Comparison of ENCODE assay signal across 16 cellular contexts in the genomic region with DNA sequence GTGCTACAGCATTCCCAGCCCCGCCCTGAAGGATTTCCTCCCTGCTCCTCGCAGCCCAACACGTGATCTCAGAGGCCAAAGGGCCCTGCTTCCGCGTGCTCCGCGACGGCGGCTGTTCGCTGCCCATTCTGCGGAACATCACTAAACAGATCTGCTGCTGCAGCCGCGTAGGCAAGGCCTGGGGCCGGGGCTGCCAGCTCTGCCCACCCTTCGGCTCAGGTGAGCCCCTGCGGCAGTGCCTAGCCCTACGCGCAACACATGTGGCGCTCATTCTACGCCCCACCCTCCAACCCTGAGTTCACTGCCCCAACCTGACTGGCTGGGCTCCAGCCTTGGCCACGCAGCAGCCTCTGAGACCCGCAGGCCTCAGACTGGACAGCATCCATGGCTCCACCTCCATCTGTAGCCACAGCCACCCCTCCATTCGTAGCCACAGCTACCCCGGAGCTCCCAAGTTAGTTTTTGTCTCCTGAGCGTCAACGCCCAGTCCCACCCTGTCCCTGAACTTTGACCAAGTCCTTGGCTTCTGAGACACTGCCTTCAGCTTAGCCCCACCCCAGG. TPM values are rescaled to one million over a fixed set of nuclear protein-coding genes. Genes with fewer than 3 reads are reported as not detected.
DNase-seq lines count a peak whose midpoint lies in the region; ATAC-seq, FAIRE-seq and TF ChIP-seq lines count a peak whose summit lies in the region.
"Had no signal": no experiment of that assay in that cellular context is flagged by ENCODE, and none has a peak within 500 bp of the region (broad histone marks: within the 10 kb centered on the region; RNA-seq: fewer than 3 reads in every experiment).

No MANE protein-coding gene starts in this region.

- H4K91ac ChIP-seq in mesenchymal stem cell (ENCODE audit: low read length) = peak overlapping the region; percentile 23

- no peak overlapping the region for H3K4me2 ChIP-seq in HepG2 (ENCODE audit: low read depth, low read length)
- no peak overlapping the region for H3K4me2 ChIP-seq in mesenchymal stem cell (ENCODE audit: low read length, poor library complexity, severe bottlenecking)

- no peak for TF ChIP-seq CTCF in HepG2 (CRISPR knock-in tag; IDR thresholded peaks at IDR 0.05)
- no peak for TF ChIP-seq CTCF in right lobe of liver (IDR thresholded peaks at IDR 0.05)
- TF ChIP-seq CTCF in transverse colon (IDR thresholded peaks at IDR 0.05) = no peak
- no peak for TF ChIP-seq CTCF in glutamatergic neuron (IDR thresholded peaks at IDR 0.05; ENCODE audit: partially characterized antibody, unreplicated experiment)
- no peak for TF ChIP-seq CTCF in upper lobe of right lung (IDR thresholded peaks at IDR 0.05)

- CTCF ChIA-PET in HepG2 (lab: Yijun Ruan, JAX; ENCODE audit: low intra/inter-chr PET ratio, low total read pairs) = no interaction called here

- H2BK12ac ChIP-seq in mesenchymal stem cell (ENCODE audit: low read length in 2 of 2) = no peak overlapping the region

- no peak for TF ChIP-seq RAD21 in HepG2 (CRISPR knock-in tag; IDR thresholded peaks at IDR 0.05)

- H3K27me3 ChIP-seq in HepG2 (ENCODE audit: control insufficient read depth in 1 of 2, insufficient read depth in 2 of 2, low read length in 2 of 2) (peaks cover 2 to 67% of the 10 kb centered on the region in 2 experiments), right lobe of liver (peaks cover 0 to 3% of the 10 kb centered on the region in 2 donors), mesenchymal stem cell (ENCODE audit: control insufficient read depth in 1 of 2, insufficient read depth in 1 of 2, low read length in 2 of 2) (peaks cover 10 to 18% of the 10 kb centered on the region in 2 experiments), transverse colon (no peaks in the 10 kb centered on the region), upper lobe of right lung (peaks cover 2% of the 10 kb centered on the region)
- H3K27me3 ChIP-seq: BLaER1, uterus had no signal

- peaks cover 43% of the 10 kb centered on the region for H3K4me1 Mint-ChIP-seq in activated naive CD8-positive, alpha-beta T cell treated with anti-CD3 and anti-CD28 coated beads, Interleukin-2, amount 10 ng/mL, durations not matched to agents 7 days and 5 days
- H3K4me1 Mint-ChIP-seq in glutamatergic neuron (ENCODE audit: low read depth, unreplicated experiment) = peaks cover 11% of the 10 kb centered on the region

- no peak overlapping the region for H3K4ac ChIP-seq in mesenchymal stem cell (ENCODE audit: low read depth in 1 of 2, low read length in 2 of 2)

- POLR2A ChIA-PET in HepG2 (lab: Yijun Ruan, JAX) = no interaction called here
- POLR2A ChIA-PET in activated naive CD8-positive, alpha-beta T cell treated with anti-CD3 and anti-CD28 coated beads, Interleukin-2, amount 10 ng/mL, durations not matched to agents 7 days and 5 days (lab: Charles Lee) = no interaction called here

- H2BK120ac ChIP-seq in mesenchymal stem cell (ENCODE audit: low read depth, low read length) = no peak overlapping the region

- H3K9ac ChIP-seq in HepG2 (ENCODE audit: insufficient read depth, low read depth, low read length) (no peak overlapping the region), mesenchymal stem cell (ENCODE audit: low read length) (no peak overlapping the region)
- H3K9ac ChIP-seq: BLaER1 had no signal

- ATAC-seq in HepG2 (no peak), right lobe of liver (no peak), upper lobe of right lung (no peak), GM21825 (IDR thresholded peaks at IDR 0.05; ENCODE audit: unreplicated experiment) (no peak)
- ATAC-seq in activated naive CD8-positive, alpha-beta T cell treated with anti-CD3 and anti-CD28 coated beads, Interleukin-2, amount 10 ng/mL, durations not matched to agents 7 days and 5 days (ENCODE audit: low read depth) = no peak

- no peak overlapping the region for H2AK5ac ChIP-seq in mesenchymal stem cell (ENCODE audit: low read length, severe bottlenecking)

- no peaks in the 10 kb centered on the region for H3K9me3 Mint-ChIP-seq in activated naive CD8-positive, alpha-beta T cell treated with anti-CD3 and anti-CD28 coated beads, Interleukin-2, amount 10 ng/mL, durations not matched to agents 7 days and 5 days
- peaks cover 10% of the 10 kb centered on the region for H3K9me3 Mint-ChIP-seq in glutamatergic neuron (ENCODE audit: unreplicated experiment)

- H3K23ac ChIP-seq in mesenchymal stem cell (ENCODE audit: low read length in 2 of 2) = no peak overlapping the region

- H3K9me3 ChIP-seq in HepG2 (ENCODE audit: low read length) (no peaks in the 10 kb centered on the region), right lobe of liver (no peaks in the 10 kb centered on the region), mesenchymal stem cell (ENCODE audit: control insufficient read depth, low read length) (no peaks in the 10 kb centered on the region), transverse colon (no peaks in the 10 kb centered on the region), upper lobe of right lung (no peaks in the 10 kb centered on the region)
- H3K9me3 ChIP-seq: BLaER1, uterus had no signal

- no peak overlapping the region for H4K8ac ChIP-seq in mesenchymal stem cell (ENCODE audit: low read length)

- no peak overlapping the region for H3K4me3 ChIP-seq in HepG2 (replicated peaks in 1 of 3; ENCODE audit: insufficient read depth in 1 of 3, low read depth in 2 of 3, low read length in 3 of 3)
- H3K4me3 ChIP-seq in right lobe of liver = no peak overlapping the region
- no peak overlapping the region for H3K4me3 ChIP-seq in mesenchymal stem cell (ENCODE audit: insufficient read depth in 1 of 2, low read depth in 1 of 2, low read length in 2 of 2)
- H3K4me3 ChIP-seq in transverse colon = no peak overlapping the region
- no peak overlapping the region for H3K4me3 ChIP-seq in upper lobe of right lung
- H3K4me3 ChIP-seq: uterus had no signal

- H3K14ac ChIP-seq in mesenchymal stem cell (ENCODE audit: low read length in 2 of 2) = no peak overlapping the region

- WGBS in HepG2 (ENCODE audit: low lambda C conversion rate) = 6% methylated on average over 9 of the region's 26 CpGs
- 70% methylated on average over 3 of the region's 26 CpGs for WGBS in right lobe of liver (ENCODE audit: insufficient coverage, low coverage, low lambda C conversion rate, missing lambda C conversion rate)
- WGBS in mesenchymal stem cell = 75% methylated on average over 26 of the region's 26 CpGs
- 40 to 55% methylated on average over 2 to 26 of the region's 26 CpGs for WGBS in transverse colon (ENCODE audit: low coverage in 1 of 2), 2 donors

- peaks cover 75% of the 10 kb centered on the region for H3K4me1 ChIP-seq in HepG2 (ENCODE audit: insufficient read depth, low read length)
- peaks cover 0 to 32% (median 0%) of the 10 kb centered on the region in 4 donors for H3K4me1 ChIP-seq in right lobe of liver
- peaks cover 36% of the 10 kb centered on the region for H3K4me1 ChIP-seq in mesenchymal stem cell (ENCODE audit: control insufficient read depth, insufficient read depth, low read depth, low read length)
- peaks cover 42 to 89% (median 83%) of the 10 kb centered on the region in 4 donors for H3K4me1 ChIP-seq in transverse colon
- H3K4me1 ChIP-seq in upper lobe of right lung = peaks cover 52% of the 10 kb centered on the region

- TF ChIP-seq POLR2A in HepG2 (IDR thresholded peaks at IDR 0.05; ENCODE audit: insufficient read depth in 1 of 2, low read depth in 2 of 2, low read length in 2 of 2) = no peak
- no peak for TF ChIP-seq POLR2A in right lobe of liver (IDR thresholded peaks at IDR 0.05)
- TF ChIP-seq POLR2A in transverse colon (IDR thresholded peaks at IDR 0.05) = no peak

- H2AFZ ChIP-seq in HepG2 (ENCODE audit: low read length) (no peak overlapping the region), mesenchymal stem cell (ENCODE audit: low read depth, low read length) (no peak overlapping the region)

- no peaks in the 10 kb centered on the region for H4K20me1 ChIP-seq in HepG2 (ENCODE audit: insufficient read depth, low read length)

- no peak overlapping the region for H3K27ac ChIP-seq in HepG2 (ENCODE audit: extremely low read length, insufficient read depth, low read length)
- H3K27ac ChIP-seq in right lobe of liver = no peak overlapping the region
- H3K27ac ChIP-seq in mesenchymal stem cell (ENCODE audit: low read length, poor library complexity, severe bottlenecking) = no peak overlapping the region
- H3K27ac ChIP-seq in transverse colon = peak overlapping the region; percentile 90 to 96 (median 91)
- H3K27ac ChIP-seq in upper lobe of right lung = no peak overlapping the region
- H3K27ac ChIP-seq: BLaER1 had no signal

- no peaks in the 10 kb centered on the region for H3K79me1 ChIP-seq in mesenchymal stem cell (replicated peaks; ENCODE audit: low read length, poor library complexity, severe bottlenecking)

- DNase-seq in HepG2 (ENCODE audit: low spot score) (no peak), right lobe of liver (no peak), mesenchymal stem cell (no peak), transverse colon (peak; percentile 84), glutamatergic neuron (no peak), upper lobe of right lung (no peak)
- DNase-seq in activated naive CD8-positive, alpha-beta T cell treated with anti-CD3 and anti-CD28 coated beads, Interleukin-2, amount 10 ng/mL, durations not matched to agents 7 days and 5 days = no peak
- DNase-seq: activated T-cell treated with anti-CD3 and anti-CD28 coated beads, Interleukin-2, amount 50 U/mL, for 48 hours; cerebellar nuclear complex; foreskin fibroblast; NCI-H1436 treated with DMSO at 0.1 percent for 48 hours; NK-92 treated with Interleukin-12 subunit alpha and Interleukin-12 subunit beta, amount 100 ng/mL, for 24 hours; T1000; uterus had no signal

- peaks cover 12% of the 10 kb centered on the region for H3K27me3 Mint-ChIP-seq in activated naive CD8-positive, alpha-beta T cell treated with anti-CD3 and anti-CD28 coated beads, Interleukin-2, amount 10 ng/mL, durations not matched to agents 7 days and 5 days
- H3K27me3 Mint-ChIP-seq in glutamatergic neuron (ENCODE audit: unreplicated experiment) = peaks cover 31% of the 10 kb centered on the region

- no peaks in the 10 kb centered on the region for H3K36me3 Mint-ChIP-seq in activated naive CD8-positive, alpha-beta T cell treated with anti-CD3 and anti-CD28 coated beads, Interleukin-2, amount 10 ng/mL, durations not matched to agents 7 days and 5 days
- H3K36me3 Mint-ChIP-seq in glutamatergic neuron (ENCODE audit: unreplicated experiment) = peaks cover 6% of the 10 kb centered on the region

- no peak overlapping the region for H3K27ac Mint-ChIP-seq in activated naive CD8-positive, alpha-beta T cell treated with anti-CD3 and anti-CD28 coated beads, Interleukin-2, amount 10 ng/mL, durations not matched to agents 7 days and 5 days
- H3K27ac Mint-ChIP-seq in glutamatergic neuron (ENCODE audit: unreplicated experiment) = no peak overlapping the region

- intact Hi-C loops in HepG2 (cut with micrococcal nuclease; ENCODE audit: unreplicated experiment) (no loop called here), right lobe of liver (cut with DNase I) (no loop called here), transverse colon (cut with DNase I; ENCODE audit: low total_unique reads) (no loop called here), upper lobe of right lung (cut with DNase I) (no loop called here)

- no peak overlapping the region for H2BK15ac ChIP-seq in mesenchymal stem cell (ENCODE audit: low read depth, poor library complexity, severe bottlenecking)

- H3K79me2 ChIP-seq in HepG2 (ENCODE audit: insufficient read depth, low read length) = no peaks in the 10 kb centered on the region

- H3K4me3 Mint-ChIP-seq in activated naive CD8-positive, alpha-beta T cell treated with anti-CD3 and anti-CD28 coated beads, Interleukin-2, amount 10 ng/mL, durations not matched to agents 7 days and 5 days = peak overlapping the region; percentile 56
- no peak overlapping the region for H3K4me3 Mint-ChIP-seq in glutamatergic neuron (ENCODE audit: unreplicated experiment)

- H2BK5ac ChIP-seq in mesenchymal stem cell (ENCODE audit: low read depth, low read length, poor library complexity, severe bottlenecking) = no peak overlapping the region

- in situ Hi-C loops in HepG2 (cut with HindIII; ENCODE audit: extremely low pct_ligation_motif_present, low pct_unique_long_range_greater_than_20kb) (no loop called here), transverse colon (cut with MboI; ENCODE audit: low pct_ligation_motif_present in 1 of 4, low pct_unique_long_range_greater_than_20kb in 1 of 4, low sequenced_read_pairs in 3 of 4) (no loop called here)

- no peaks in the 10 kb centered on the region for H3K36me3 ChIP-seq in HepG2 (replicated peaks in 1 of 2; ENCODE audit: control insufficient read depth in 1 of 2, insufficient read depth in 2 of 2, low read length in 2 of 2)
- H3K36me3 ChIP-seq in right lobe of liver = no peaks in the 10 kb centered on the region
- peaks cover 0 to 2% of the 10 kb centered on the region in 2 experiments for H3K36me3 ChIP-seq in mesenchymal stem cell (ENCODE audit: control insufficient read depth in 1 of 2, insufficient read depth in 2 of 2, low read depth in 1 of 2, low read length in 2 of 2)
- no peaks in the 10 kb centered on the region for H3K36me3 ChIP-seq in transverse colon
- no peaks in the 10 kb centered on the region for H3K36me3 ChIP-seq in upper lobe of right lung
- H3K36me3 ChIP-seq: BLaER1, uterus had no signal

- TF ChIP-seq EP300 in HepG2 (IDR thresholded peaks at IDR 0.05; ENCODE audit: low read depth in 2 of 2, low read length in 2 of 2) (no peak), HepG2 (CRISPR knock-in tag; IDR thresholded peaks at IDR 0.05; ENCODE audit: borderline replicate concordance) (no peak), transverse colon (IDR thresholded peaks at IDR 0.05; ENCODE audit: low read depth) (peak; percentile 30)

- H3K18ac ChIP-seq in mesenchymal stem cell (ENCODE audit: low read depth in 1 of 2, low read length in 2 of 2) = no peak overlapping the region

- no peak for FAIRE-seq in HepG2 (lab: Jason Lieb, UNC)

- no TSS peak for BruUV-seq in HepG2 (replicated peaks; lab: Mats Ljungman, UMichigan)

RNA-seq across cellular contexts. Expression of gene LTBP4, which starts 6.2 kb away (rescaled TPM):
- total RNA-seq in HepG2 (2016; rRNA removed; fragmentation: Illumina TruSeq; extraction: Trizol) (0.45 and 0.86 TPM in 2 replicates), right lobe of liver (10 to 100 TPM; 19.3 to 40.8 (median 34.4) TPM), transverse colon (100 to 1,000 TPM; 122 to 477 (median 253) TPM), glutamatergic neuron (ENCODE audit: unreplicated experiment) (169 TPM), upper lobe of right lung (430 TPM)
- total RNA-seq in HepG2 (2016; cell fraction: cytosol; rRNA removed; fragmentation: Illumina TruSeq; extraction: Trizol; ENCODE audit: low read depth) = 0.97 and 1.7 TPM in 2 replicates
- 0.65 and 0.95 TPM in 2 replicates for total RNA-seq in HepG2 (2016; cell fraction: insoluble cytoplasmic fraction; rRNA removed; fragmentation: Illumina TruSeq; extraction: Trizol)
- 0.37 and 1.2 TPM in 2 replicates for total RNA-seq in HepG2 (2016; cell fraction: membrane; rRNA removed; fragmentation: Illumina TruSeq; extraction: Trizol)
- 0.81 and 1.2 TPM in 2 replicates for total RNA-seq in HepG2 (2016; cell fraction: nucleus; rRNA removed; fragmentation: Illumina TruSeq; extraction: Trizol)
- 2.2 and 2.3 TPM in 2 replicates for polyA plus RNA-seq in HepG2 (2011; rRNA removed)
- polyA plus RNA-seq in HepG2 (2011; cell fraction: cytosol; rRNA removed) = 0.73 and 1.1 TPM in 2 replicates
- polyA plus RNA-seq in HepG2 (2011; cell fraction: nucleus; rRNA removed) = 13.9 and 21.0 TPM in 2 replicates
- polyA plus RNA-seq in HepG2 (2012) = 3.8 and 4.0 TPM in 2 replicates
- polyA plus RNA-seq in HepG2 (2016; cell fraction: cytosol; fragmentation: Illumina TruSeq; extraction: Trizol; ENCODE audit: low read depth) = 0.32 TPM in 2 replicates
- 0.66 and 0.89 TPM in 2 replicates for polyA plus RNA-seq in HepG2 (2016; cell fraction: insoluble cytoplasmic fraction; fragmentation: Illumina TruSeq; extraction: Trizol; ENCODE audit: low read depth)
- 0.61 and 0.92 TPM in 2 replicates for polyA plus RNA-seq in HepG2 (2016; cell fraction: membrane; fragmentation: Illumina TruSeq; extraction: Trizol; ENCODE audit: low read depth)
- polyA plus RNA-seq in HepG2 (2016; cell fraction: nucleus; fragmentation: Illumina TruSeq; extraction: Trizol; ENCODE audit: insufficient read depth, low read depth) = 3.8 and 5.0 TPM in 2 replicates
- 2.3 and 20.6 TPM in 2 replicates for polyA minus RNA-seq in HepG2 (2011; rRNA and poly(A)+ RNA removed; ENCODE audit: low replicate concordance)
- 1.2 and 2.7 TPM in 2 replicates for polyA minus RNA-seq in HepG2 (2011; cell fraction: cytosol; rRNA and poly(A)+ RNA removed)
- polyA minus RNA-seq in HepG2 (2011; cell fraction: nucleus; rRNA and poly(A)+ RNA removed) = 2.4 and 2.6 TPM in 2 replicates
- total RNA-seq in activated naive CD8-positive, alpha-beta T cell treated with anti-CD3 and anti-CD28 coated beads, Interleukin-2, amount 10 ng/mL, durations not matched to agents 7 days and 5 days = 10 to 100 TPM; 83.3 to 94.0 TPM
- polyA plus RNA-seq in mesenchymal stem cell (2013, experiment 1 of 2) = 122 TPM
- 113 TPM for polyA plus RNA-seq in mesenchymal stem cell (2013, experiment 2 of 2)

RNA-seq across cellular contexts. Expression of gene SHKBP1, which starts 30.7 kb away (rescaled TPM):
- total RNA-seq in HepG2 (2016; rRNA removed; fragmentation: Illumina TruSeq; extraction: Trizol) (13.8 and 16.2 TPM in 2 replicates), right lobe of liver (10 to 100 TPM; 16.1 to 29.0 (median 22.4) TPM), transverse colon (100 to 1,000 TPM in 1 of 4 donors, 10 to 100 TPM in 3; 58.7 to 111 (median 60.9) TPM), glutamatergic neuron (ENCODE audit: unreplicated experiment) (170 TPM), upper lobe of right lung (68.1 TPM)
- total RNA-seq in HepG2 (2016; cell fraction: cytosol; rRNA removed; fragmentation: Illumina TruSeq; extraction: Trizol; ENCODE audit: low read depth) = 5.3 and 5.6 TPM in 2 replicates
- 13.0 and 17.7 TPM in 2 replicates for total RNA-seq in HepG2 (2016; cell fraction: insoluble cytoplasmic fraction; rRNA removed; fragmentation: Illumina TruSeq; extraction: Trizol)
- total RNA-seq in HepG2 (2016; cell fraction: membrane; rRNA removed; fragmentation: Illumina TruSeq; extraction: Trizol) = 7.8 and 10.7 TPM in 2 replicates
- total RNA-seq in HepG2 (2016; cell fraction: nucleus; rRNA removed; fragmentation: Illumina TruSeq; extraction: Trizol) = 13.0 and 13.3 TPM in 2 replicates
- polyA plus RNA-seq in HepG2 (2011; rRNA removed) = 17.4 and 20.6 TPM in 2 replicates
- 13.3 and 18.5 TPM in 2 replicates for polyA plus RNA-seq in HepG2 (2011; cell fraction: cytosol; rRNA removed)
- polyA plus RNA-seq in HepG2 (2011; cell fraction: nucleus; rRNA removed) = 67.9 and 84.5 TPM in 2 replicates
- polyA plus RNA-seq in HepG2 (2012) = 15.6 and 36.6 TPM in 2 replicates
- polyA plus RNA-seq in HepG2 (2016; cell fraction: cytosol; fragmentation: Illumina TruSeq; extraction: Trizol; ENCODE audit: low read depth) = 7.9 and 8.8 TPM in 2 replicates
- 20.3 and 25.0 TPM in 2 replicates for polyA plus RNA-seq in HepG2 (2016; cell fraction: insoluble cytoplasmic fraction; fragmentation: Illumina TruSeq; extraction: Trizol; ENCODE audit: low read depth)
- polyA plus RNA-seq in HepG2 (2016; cell fraction: membrane; fragmentation: Illumina TruSeq; extraction: Trizol; ENCODE audit: low read depth) = 14.5 and 16.5 TPM in 2 replicates
- 34.3 and 43.8 TPM in 2 replicates for polyA plus RNA-seq in HepG2 (2016; cell fraction: nucleus; fragmentation: Illumina TruSeq; extraction: Trizol; ENCODE audit: insufficient read depth, low read depth)
- 46.9 and 53.5 TPM in 2 replicates for polyA minus RNA-seq in HepG2 (2011; rRNA and poly(A)+ RNA removed; ENCODE audit: low replicate concordance)
- polyA minus RNA-seq in HepG2 (2011; cell fraction: cytosol; rRNA and poly(A)+ RNA removed) = 25.8 and 30.2 TPM in 2 replicates
- 15.2 and 18.8 TPM in 2 replicates for polyA minus RNA-seq in HepG2 (2011; cell fraction: nucleus; rRNA and poly(A)+ RNA removed)
- total RNA-seq in activated naive CD8-positive, alpha-beta T cell treated with anti-CD3 and anti-CD28 coated beads, Interleukin-2, amount 10 ng/mL, durations not matched to agents 7 days and 5 days = 100 to 1,000 TPM; 139 to 140 TPM
- 112 TPM for polyA plus RNA-seq in mesenchymal stem cell (2013, experiment 1 of 2)
- polyA plus RNA-seq in mesenchymal stem cell (2013, experiment 2 of 2) = 108 TPM

Comparison
In these comparisons a context has a peak if more than half of its experiments do, and no peak if none do; other contexts are left out.
1. RNA of gene LTBP4, which starts 6.2 kb away (total RNA-seq): 430 TPM in upper lobe of right lung (single experiment), 122 to 477 TPM in transverse colon, 169 TPM in glutamatergic neuron (single experiment), 83.3 to 94.0 TPM in activated naive CD8-positive, alpha-beta T cell treated with anti-CD3 and anti-CD28 coated beads, Interleukin-2, amount 10 ng/mL, durations not matched to agents 7 days and 5 days and 19.3 to 40.8 TPM in right lobe of liver; 0.37 to 1.7 TPM in HepG2; every median in the first group is over 4 times any median in the second.
2. H3K27ac ChIP-seq: peak in transverse colon (4 of 4); none in HepG2 (single experiment), right lobe of liver (0 of 3), mesenchymal stem cell (single experiment) and upper lobe of right lung (single experiment).